8 cellular contexts compared by ENCODE assay signal in genomic region chr9:92963831-92964606, GRCh38.
A peak's percentile ranks its signal among the peaks of the same experiment; 100 is the strongest.
DNase-seq lines count a peak whose midpoint lies in the region; ATAC-seq lines count a peak whose summit lies in the region.

No MANE protein-coding gene starts in this region.

- H3K27ac ChIP-seq in subcutaneous abdominal adipose tissue (ENCODE audit: low read depth, low read length) = no peak overlapping the region

- H3K27me3 ChIP-seq in subcutaneous abdominal adipose tissue (ENCODE audit: control insufficient read depth in 5 of 5, insufficient read depth in 4 of 5, low read length in 5 of 5) = peaks cover 0 to 2% (median 0%) of the 10 kb centered on the region in 5 donors

- H3K9me3 ChIP-seq in subcutaneous abdominal adipose tissue (ENCODE audit: control insufficient read depth in 5 of 5, low read length in 5 of 5) = peaks cover 0 to 12% (median 9%) of the 10 kb centered on the region in 5 donors

- no peaks in the 10 kb centered on the region for H3K36me3 ChIP-seq in subcutaneous abdominal adipose tissue (ENCODE audit: control insufficient read depth in 5 of 5, insufficient read depth in 5 of 5, low read length in 5 of 5)

- H3K4me3 ChIP-seq in subcutaneous abdominal adipose tissue (ENCODE audit: low read depth in 1 of 5, low read length in 5 of 5) = peak overlapping the region; percentile 25 to 61 (median 53)

- DNase-seq in RPMI8226 (peak; percentile 85), midbrain (lab: John Stamatoyannopoulos, UW) (peak; percentile 6), NCI-H510A treated with DMSO at 0.1 percent for 48 hours (lab: John Stamatoyannopoulos, UW) (no peak), NCI-H446 (lab: John Stamatoyannopoulos, UW) (no peak)
- peak; percentile 68 for DNase-seq in activated gamma-delta T cell treated with anti-CD3 and anti-CD28 coated beads, Interleukin-2, amount 50 U/mL, for 16 hours (ENCODE audit: low read depth)

- peaks cover 0 to 21% (median 4%) of the 10 kb centered on the region in 5 donors for H3K4me1 ChIP-seq in subcutaneous abdominal adipose tissue (ENCODE audit: control insufficient read depth in 5 of 5, insufficient read depth in 5 of 5, low read length in 5 of 5)

- H3K9ac ChIP-seq in subcutaneous abdominal adipose tissue (ENCODE audit: low read length in 5 of 5) = peak overlapping the region in 3 of 5 donors; percentile 32 to 59 (median 42)

- ATAC-seq in GM18511 (IDR thresholded peaks at IDR 0.05; ENCODE audit: unreplicated experiment) (peak; percentile 83), HG02884 (IDR thresholded peaks at IDR 0.05; ENCODE audit: unreplicated experiment) (peak; percentile 75)

Comparison
In these comparisons a context has a peak if more than half of its experiments do, and no peak if none do; other contexts are left out.
1. DNase-seq: peak in RPMI8226 (single experiment), activated gamma-delta T cell treated with anti-CD3 and anti-CD28 coated beads, Interleukin-2, amount 50 U/mL, for 16 hours (single experiment) and midbrain (single experiment); none in NCI-H510A treated with DMSO at 0.1 percent for 48 hours (single experiment) and NCI-H446 (0 of 2).